Comparison of ENCODE assay signal across 11 cellular contexts in genomic region chr11:73342633-73343032, GRCh38. TPM values are rescaled to one million over a fixed set of nuclear protein-coding genes. Genes with fewer than 3 reads are reported as not detected.
DNase-seq lines count a peak whose midpoint lies in the region; ATAC-seq and TF ChIP-seq lines count a peak whose summit lies in the region.
"Had no signal": no experiment of that assay in that cellular context is flagged by ENCODE, and none has a peak within 500 bp of the region (broad histone marks: within the 10 kb centered on the region; RNA-seq: fewer than 3 reads in every experiment).

No MANE protein-coding gene starts in this region.

- H3K27ac ChIP-seq in esophagus muscularis mucosa (replicated peaks in 1 of 4) (peak overlapping the region in 3 of 4 donors; percentile 65 to 90 (median 68)), muscle layer of colon (ENCODE audit: low read depth, low read length) (peak overlapping the region; percentile 24), urinary bladder (ENCODE audit: low read depth) (no peak overlapping the region)
- H3K27ac ChIP-seq: BLaER1 treated with 17β-estradiol and CSF1 and Interleukin-3, amounts not matched to agents 10 nM and 100 nM; colonic mucosa; PC-9 had no signal

- TF ChIP-seq EP300 in esophagus muscularis mucosa (IDR thresholded peaks at IDR 0.05) = no peak

- intact Hi-C loops in Right ventricle myocardium inferior (cut with DNase I) = no loop called here
- intact Hi-C loops in cardiac septum (cut with DNase I) = no loop called here
- intact Hi-C loops in esophagus muscularis mucosa (cut with DNase I) = no loop called here

- WGBS in esophagus muscularis mucosa = 23% methylated on average over 23 of the region's 54 CpGs
- WGBS in urinary bladder = 12% methylated on average over 54 of the region's 54 CpGs

- H3K9ac ChIP-seq in muscle layer of colon (ENCODE audit: low read length) = no peak overlapping the region
- H3K9ac ChIP-seq: BLaER1 treated with 17β-estradiol and CSF1 and Interleukin-3, amounts not matched to agents 10 nM and 100 nM had no signal

- peak; percentile 64 for DNase-seq in Right ventricle myocardium inferior (ENCODE audit: missing footprints)
- DNase-seq in cardiac septum (ENCODE audit: low spot score) = no peak
- DNase-seq in esophagus muscularis mucosa (ENCODE audit: extremely low spot score) = no peak
- no peak for DNase-seq in glomerular visceral epithelial cell (ENCODE audit: extremely low spot score)
- no peak for DNase-seq in stimulated activated CD4-positive, alpha-beta T cell treated with anti-CD3 and anti-CD28 coated beads, Interleukin-4, amount 100 ng/mL, for 24 hours
- DNase-seq in hippocampal formation (lab: John Stamatoyannopoulos, UW) = no peak
- DNase-seq: colonic mucosa, PC-9 had no signal

- H3K9me3 ChIP-seq in esophagus muscularis mucosa = no peaks in the 10 kb centered on the region
- H3K9me3 ChIP-seq in muscle layer of colon (ENCODE audit: low read length) = no peaks in the 10 kb centered on the region
- H3K9me3 ChIP-seq: BLaER1 treated with 17β-estradiol and CSF1 and Interleukin-3, amounts not matched to agents 10 nM and 100 nM; colonic mucosa had no signal

- no peak for TF ChIP-seq POLR2A in esophagus muscularis mucosa (IDR thresholded peaks at IDR 0.05; ENCODE audit: low read depth)

- peaks cover 0 to 13% (median 10%) of the 10 kb centered on the region in 4 donors for H3K36me3 ChIP-seq in esophagus muscularis mucosa
- H3K36me3 ChIP-seq in muscle layer of colon (ENCODE audit: insufficient read depth, low read length) = peaks cover 4% of the 10 kb centered on the region
- H3K36me3 ChIP-seq in urinary bladder (ENCODE audit: insufficient read depth) = no peaks in the 10 kb centered on the region
- H3K36me3 ChIP-seq: BLaER1 treated with 17β-estradiol and CSF1 and Interleukin-3, amounts not matched to agents 10 nM and 100 nM; colonic mucosa had no signal

- H3K4me1 ChIP-seq in esophagus muscularis mucosa (peaks cover 45 to 93% (median 91%) of the 10 kb centered on the region in 4 donors), muscle layer of colon (ENCODE audit: insufficient read depth, low read length) (peaks cover 61% of the 10 kb centered on the region), urinary bladder (ENCODE audit: insufficient read depth) (no peaks in the 10 kb centered on the region)
- H3K4me1 ChIP-seq: colonic mucosa had no signal

- peak overlapping the region; percentile 48 to 62 (median 58) for H3K4me3 ChIP-seq in esophagus muscularis mucosa
- H3K4me3 ChIP-seq in muscle layer of colon (ENCODE audit: low read depth in 1 of 2, low read length in 2 of 2) = peak overlapping the region in 1 of 2 donors; percentile 54
- H3K4me3 ChIP-seq in urinary bladder (ENCODE audit: low read depth, low read length) = peak overlapping the region; percentile 29
- H3K4me3 ChIP-seq: BLaER1 treated with 17β-estradiol and CSF1 and Interleukin-3, amounts not matched to agents 10 nM and 100 nM; colonic mucosa; PC-9 had no signal

- H3K27me3 ChIP-seq in esophagus muscularis mucosa (no peaks in the 10 kb centered on the region), muscle layer of colon (ENCODE audit: control insufficient read depth in 1 of 2, insufficient read depth in 2 of 2, low read length in 2 of 2) (no peaks in the 10 kb centered on the region)
- H3K27me3 ChIP-seq: BLaER1 treated with 17β-estradiol and CSF1 and Interleukin-3, amounts not matched to agents 10 nM and 100 nM; colonic mucosa had no signal

- TF ChIP-seq CTCF in esophagus muscularis mucosa (IDR thresholded peaks at IDR 0.05) = peak in 1 of 3 experiments; percentile 16

- ATAC-seq in Right ventricle myocardium inferior = peak; percentile 12

RNA-seq across cellular contexts. Expression of gene RELT, which starts 33.6 kb away (rescaled TPM):
- total RNA-seq in Right ventricle myocardium inferior = 2.3 TPM
- total RNA-seq in cardiac septum = 3.8 TPM
- 1 to 10 TPM; 1.2 to 7.8 (median 2.2) TPM for total RNA-seq in esophagus muscularis mucosa
- total RNA-seq in urinary bladder = 2.6 TPM
- 2.7 TPM for polyA plus RNA-seq in urinary bladder

RNA-seq across cellular contexts. Expression of gene ARHGEF17, which starts 34.6 kb away (rescaled TPM):
- total RNA-seq in Right ventricle myocardium inferior = 57.1 TPM
- total RNA-seq in cardiac septum = 82.6 TPM
- total RNA-seq in esophagus muscularis mucosa = 100 to 1,000 TPM in 3 of 4 donors, 10 to 100 TPM in 1; 82.8 to 196 (median 122) TPM
- 30.7 TPM for total RNA-seq in urinary bladder
- polyA plus RNA-seq in urinary bladder = 69.8 TPM
